In the genomic region with DNA sequence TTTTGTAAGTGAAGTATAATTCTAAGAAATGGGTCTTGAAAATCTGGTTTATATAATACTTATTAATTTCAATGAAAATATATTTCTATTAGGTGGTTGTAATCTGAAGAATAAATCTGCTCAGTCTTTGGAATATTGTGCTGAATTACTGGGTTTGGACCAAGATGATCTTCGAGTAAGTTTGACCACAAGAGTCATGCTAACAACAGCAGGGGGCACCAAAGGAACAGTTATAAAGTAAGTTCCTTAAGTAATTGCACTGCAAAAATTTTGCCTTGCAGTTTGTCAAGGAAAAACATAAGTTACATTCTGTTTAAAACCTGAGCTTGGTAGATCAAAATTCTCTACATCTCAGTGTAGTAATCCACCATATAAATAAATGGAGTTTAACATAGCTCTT, we compare ENCODE assay signal across 9 cellular contexts.
A peak's percentile ranks its signal among the peaks of the same experiment; 100 is the strongest.
DNase-seq lines count a peak whose midpoint lies in the region; ATAC-seq and TF ChIP-seq lines count a peak whose summit lies in the region.
"Had no signal": no experiment of that assay in that cellular context is flagged by ENCODE, and none has a peak within 500 bp of the region (broad histone marks: within the 10 kb centered on the region; RNA-seq: fewer than 3 reads in every experiment).

No MANE protein-coding gene starts in this region.

- H3K79me2 ChIP-seq in OCI-LY3 (ENCODE audit: low read length) (no peaks in the 10 kb centered on the region), neural progenitor cell (ENCODE audit: low read depth) (no peaks in the 10 kb centered on the region)

- peak; percentile 77 for TF ChIP-seq CTCF in OCI-LY3 (IDR thresholded peaks at IDR 0.05; ENCODE audit: low read depth, low read length)
- TF ChIP-seq CTCF in dorsolateral prefrontal cortex (IDR thresholded peaks at IDR 0.05 in 54 of 56, conservative IDR thresholded peaks at IDR 0.05 in 2 of 56; ENCODE audit: low read depth in 1 of 56, partially characterized antibody in 56 of 56), result peak; percentile 19 to 77 (median 58)
- TF ChIP-seq CTCF in neural progenitor cell (IDR thresholded peaks at IDR 0.05), result peak; percentile 65

- no peaks in the 10 kb centered on the region for H3K4me1 Mint-ChIP-seq in neural progenitor cell

- H3K36me3 ChIP-seq in OCI-LY3 (replicated peaks; ENCODE audit: low read depth, low read length) (no peaks in the 10 kb centered on the region), neural progenitor cell (peaks cover 9% of the 10 kb centered on the region)
- H3K36me3 ChIP-seq: BLaER1 treated with 17β-estradiol and CSF1 and Interleukin-3, amounts not matched to agents 10 nM and 100 nM had no signal

- H3K4me3 ChIP-seq in OCI-LY3 (ENCODE audit: low read length) (no peak overlapping the region), dorsolateral prefrontal cortex (no peak overlapping the region), neural progenitor cell (no peak overlapping the region)
- H3K4me3 ChIP-seq: BLaER1 treated with 17β-estradiol and CSF1 and Interleukin-3, amounts not matched to agents 10 nM and 100 nM had no signal

- H3K27ac ChIP-seq in OCI-LY3 (ENCODE audit: low read length) (no peak overlapping the region), dorsolateral prefrontal cortex (no peak overlapping the region), neural progenitor cell (no peak overlapping the region)
- H3K27ac ChIP-seq: BLaER1 treated with 17β-estradiol and CSF1 and Interleukin-3, amounts not matched to agents 10 nM and 100 nM had no signal

- H3K36me3 Mint-ChIP-seq in neural progenitor cell, result no peaks in the 10 kb centered on the region

- peak; percentile 56 for ATAC-seq in GM21381 (IDR thresholded peaks at IDR 0.05; ENCODE audit: unreplicated experiment)
- no peak for ATAC-seq in HG03469 (IDR thresholded peaks at IDR 0.05; ENCODE audit: unreplicated experiment)

- DNase-seq in NCI-H1092 (lab: John Stamatoyannopoulos, UW), result peak; percentile 4
- no peak for DNase-seq in NCI-H1092 treated with DMSO at 0.1 percent for 48 hours (lab: John Stamatoyannopoulos, UW)
- peak in 3 of 10 donors; percentile 22 to 53 (median 48) for DNase-seq in dorsolateral prefrontal cortex
- DNase-seq in neural progenitor cell (ENCODE audit: low spot score), result peak; percentile 78
- no peak for DNase-seq in NK-92 treated with Interleukin-12 subunit alpha and Interleukin-12 subunit beta, amount 100 ng/mL, for 24 hours (lab: John Stamatoyannopoulos, UW)

- H3K9me3 Mint-ChIP-seq in neural progenitor cell, result no peaks in the 10 kb centered on the region

- H4K20me1 ChIP-seq in OCI-LY3 (ENCODE audit: insufficient read depth, low read length), result no peaks in the 10 kb centered on the region
- no peaks in the 10 kb centered on the region for H4K20me1 ChIP-seq in neural progenitor cell (ENCODE audit: low read depth)
- H4K20me1 ChIP-seq: BLaER1 treated with 17β-estradiol and CSF1 and Interleukin-3, amounts not matched to agents 10 nM and 100 nM had no signal

- H3K27ac Mint-ChIP-seq in neural progenitor cell, result no peak overlapping the region

- no peak overlapping the region for H2AFZ ChIP-seq in OCI-LY3 (ENCODE audit: low read depth, low read length)
- no peak overlapping the region for H2AFZ ChIP-seq in neural progenitor cell (replicated peaks)

- H3K9ac ChIP-seq in OCI-LY3 (ENCODE audit: low read length) (no peak overlapping the region), neural progenitor cell (no peak overlapping the region)
- H3K9ac ChIP-seq: BLaER1 treated with 17β-estradiol and CSF1 and Interleukin-3, amounts not matched to agents 10 nM and 100 nM had no signal

- H3K4me2 ChIP-seq in OCI-LY3 (ENCODE audit: low read length), result no peak overlapping the region
- H3K4me2 ChIP-seq in neural progenitor cell, result no peak overlapping the region
- H3K4me2 ChIP-seq: BLaER1 treated with 17β-estradiol and CSF1 and Interleukin-3, amounts not matched to agents 10 nM and 100 nM had no signal

- H3K9me3 ChIP-seq in OCI-LY3 (ENCODE audit: insufficient read depth, low read length) (no peaks in the 10 kb centered on the region), neural progenitor cell (ENCODE audit: low read depth) (no peaks in the 10 kb centered on the region)
- H3K9me3 ChIP-seq: BLaER1 treated with 17β-estradiol and CSF1 and Interleukin-3, amounts not matched to agents 10 nM and 100 nM had no signal

- H3K27me3 Mint-ChIP-seq in neural progenitor cell (ENCODE audit: insufficient read depth, low read depth), result no peaks in the 10 kb centered on the region

- no peaks in the 10 kb centered on the region for H3F3A ChIP-seq in neural progenitor cell (ENCODE audit: low read depth)

- no peaks in the 10 kb centered on the region for H3K4me1 ChIP-seq in OCI-LY3 (ENCODE audit: low read length)
- H3K4me1 ChIP-seq in neural progenitor cell, result no peaks in the 10 kb centered on the region

- intact Hi-C loops in dorsolateral prefrontal cortex (cut with DNase I), result loop anchor here in 1 of 2 donors (2.0 kb wide), 1 partner anchor 106 kb away; the partner anchor contains the start of gene MYO6

- H3K27me3 ChIP-seq in OCI-LY3 (ENCODE audit: low read depth, low read length) (no peaks in the 10 kb centered on the region), dorsolateral prefrontal cortex (no peaks in the 10 kb centered on the region), neural progenitor cell (no peaks in the 10 kb centered on the region)
- H3K27me3 ChIP-seq: BLaER1 treated with 17β-estradiol and CSF1 and Interleukin-3, amounts not matched to agents 10 nM and 100 nM had no signal

- no peak overlapping the region for H3K4me3 Mint-ChIP-seq in neural progenitor cell

Comparison
In these comparisons a context has a peak if more than half of its experiments do, and no peak if none do; other contexts are left out.
1. DNase-seq: peak in NCI-H1092 (single experiment) and neural progenitor cell (single experiment); none in NCI-H1092 treated with DMSO at 0.1 percent for 48 hours (single experiment) and NK-92 treated with Interleukin-12 subunit alpha and Interleukin-12 subunit beta, amount 100 ng/mL, for 24 hours (single experiment).
2. Peak in every context shown above with its lines, with median percentiles within 50 percentile points of each other: CTCF ChIP-seq.